8 cellular contexts compared by ENCODE assay signal in genomic region chr19:45779231-45780145, GRCh38.
DNase-seq lines count a peak whose midpoint lies in the region; ATAC-seq lines count a peak whose summit lies in the region.

No MANE protein-coding gene starts in this region.

- ATAC-seq in GM21515 (IDR thresholded peaks at IDR 0.05; ENCODE audit: unreplicated experiment): peak; percentile 73
- peak; percentile 84 for ATAC-seq in activated naive CD8-positive, alpha-beta T cell treated with anti-CD3 and anti-CD28 coated beads, Interleukin-2, amount 50 U/mL, for 24 hours

- peaks cover 22% of the 10 kb centered on the region for H3K27me3 Mint-ChIP-seq in activated naive CD8-positive, alpha-beta T cell treated with anti-CD3 and anti-CD28 coated beads, Interleukin-2, amount 50 U/mL, for 24 hours

- no peak overlapping the region for H3K27ac Mint-ChIP-seq in activated naive CD8-positive, alpha-beta T cell treated with anti-CD3 and anti-CD28 coated beads, Interleukin-2, amount 50 U/mL, for 24 hours

- DNase-seq in CMK (ENCODE audit: low read depth) (peak; percentile 68), LoVo (ENCODE audit: low spot score) (peak; percentile 67), T-helper 1 cell (peak; percentile 64 to 92 (median 77)), NCI-H510A treated with DMSO at 0.1 percent for 48 hours (lab: John Stamatoyannopoulos, UW) (no peak)
- peak; percentile 92 for DNase-seq in activated naive CD8-positive, alpha-beta T cell treated with anti-CD3 and anti-CD28 coated beads, Interleukin-2, amount 50 U/mL, for 24 hours
- DNase-seq in stimulated activated CD4-positive, alpha-beta T cell treated with anti-CD3 and anti-CD28 coated beads, Interleukin-12 subunit alpha, Interleukin-12 subunit beta, amount 100 ng/mL, for 4 hours: peak; percentile 86

- no peaks in the 10 kb centered on the region for H3K9me3 Mint-ChIP-seq in activated naive CD8-positive, alpha-beta T cell treated with anti-CD3 and anti-CD28 coated beads, Interleukin-2, amount 50 U/mL, for 24 hours

- H3K4me3 Mint-ChIP-seq in activated naive CD8-positive, alpha-beta T cell treated with anti-CD3 and anti-CD28 coated beads, Interleukin-2, amount 50 U/mL, for 24 hours: peak overlapping the region; percentile 66

- H3K4me1 Mint-ChIP-seq in activated naive CD8-positive, alpha-beta T cell treated with anti-CD3 and anti-CD28 coated beads, Interleukin-2, amount 50 U/mL, for 24 hours: peaks cover 13% of the 10 kb centered on the region

- H3K4me3 ChIP-seq in iPS-11a (ENCODE audit: low read depth, low read length): peak overlapping the region; percentile 33

- peaks cover 18% of the 10 kb centered on the region for H3K36me3 Mint-ChIP-seq in activated naive CD8-positive, alpha-beta T cell treated with anti-CD3 and anti-CD28 coated beads, Interleukin-2, amount 50 U/mL, for 24 hours (ENCODE audit: low read depth)
